11 cellular contexts compared by ENCODE assay signal in genomic region chr2:41400057-41400665, GRCh38.
DNase-seq lines count a peak whose midpoint lies in the region; ATAC-seq, FAIRE-seq and TF ChIP-seq lines count a peak whose summit lies in the region.
"Had no signal": no experiment of that assay in that cellular context is flagged by ENCODE, and none has a peak within 500 bp of the region (broad histone marks: within the 10 kb centered on the region; RNA-seq: fewer than 3 reads in every experiment).

No MANE protein-coding gene starts in this region.

- H3K4me1 ChIP-seq in cardiac muscle cell (ENCODE audit: low read depth) (peaks cover 22% of the 10 kb centered on the region), H1 (replicated peaks in 1 of 4; ENCODE audit: control insufficient read depth in 3 of 4, insufficient read depth in 4 of 4, low read length in 3 of 4) (0 out of 7 replicates have a peak, but pooled peaks cover 0 to 2% (median 1%) of the 10 kb centered on the region in 4 experiments), thyroid gland (no peaks in the 10 kb centered on the region)
- H3K4me1 ChIP-seq: body of pancreas had no signal

- no peak for FAIRE-seq in H1 (lab: Jason Lieb, UNC)

- no peak overlapping the region for H3K23ac ChIP-seq in H1 (ENCODE audit: insufficient read length)

- intact Hi-C loops in left ventricle myocardium superior (cut with micrococcal nuclease) = no loop called here
- intact Hi-C loops in thyroid gland (cut with DNase I) = no loop called here

- no peak overlapping the region for H2AFZ ChIP-seq in H1 (ENCODE audit: low read length)

- H2BK120ac ChIP-seq in H1 (replicated peaks; ENCODE audit: low read depth, low read length) = no peak overlapping the region

- H4K8ac ChIP-seq in H1 (ENCODE audit: extremely low read depth, insufficient read depth, low read length) = no peak overlapping the region

- H2BK15ac ChIP-seq in H1 (ENCODE audit: low read length) = no peak overlapping the region

- H3K27me3 ChIP-seq in cardiac muscle cell (no peaks in the 10 kb centered on the region), H1 (replicated peaks in 1 of 4; ENCODE audit: control insufficient read depth in 3 of 4, extremely low read depth in 1 of 4, insufficient read depth in 3 of 4, low read length in 3 of 4) (no peaks in the 10 kb centered on the region), thyroid gland (no peaks in the 10 kb centered on the region)
- H3K27me3 ChIP-seq: body of pancreas had no signal

- H3K4me3 ChIP-seq in cardiac muscle cell = no peak overlapping the region
- H3K4me3 ChIP-seq in H1 (ENCODE audit: extremely low read depth in 1 of 4, insufficient read depth in 2 of 4, low read depth in 3 of 4, low read length in 4 of 4) = no peak overlapping the region
- H3K4me3 ChIP-seq in thyroid gland (replicated peaks in 1 of 3) = no peak overlapping the region
- H3K4me3 ChIP-seq: body of pancreas had no signal

- H2BK12ac ChIP-seq in H1 (ENCODE audit: low read depth, low read length) = no peak overlapping the region

- H3K4me2 ChIP-seq in H1 (ENCODE audit: insufficient read depth in 1 of 2, low read depth in 2 of 2, low read length in 2 of 2) = no peak overlapping the region

- H3K23me2 ChIP-seq in H1 (ENCODE audit: low read depth, low read length) = no peaks in the 10 kb centered on the region

- CTCF ChIA-PET in H1 (lab: Charles Lee; ENCODE audit: partially characterized antibody) = interaction anchor here (0.5 to 3.6 kb wide), 26 partner anchors 9 to 1445 kb away, joined by 3 to 18 read pairs (median 3); no protein-coding TSS in a partner anchor

- no peak for ATAC-seq in left ventricle myocardium superior
- no peak for ATAC-seq in HG02970 (IDR thresholded peaks at IDR 0.05; ENCODE audit: low FRiP score, unreplicated experiment)
- ATAC-seq: body of pancreas, left colon had no signal

- no peak overlapping the region for H4K91ac ChIP-seq in H1 (replicated peaks; ENCODE audit: insufficient read length, low read length)

- no peak overlapping the region for H3K27ac ChIP-seq in cardiac muscle cell
- no peak overlapping the region for H3K27ac ChIP-seq in H1 (ENCODE audit: low read depth, low read length)
- no peak overlapping the region for H3K27ac ChIP-seq in thyroid gland
- H3K27ac ChIP-seq: body of pancreas had no signal

- TF ChIP-seq RAD21 in H1 (IDR thresholded peaks at IDR 0.05 in 1 of 2, conservative IDR thresholded peaks at IDR 0.05 in 1 of 2; ENCODE audit: low read depth in 2 of 2, low read length in 2 of 2) = peak; percentile 56 to 67

- no peak overlapping the region for H3K56ac ChIP-seq in H1 (replicated peaks; ENCODE audit: insufficient read length, low read depth, low read length)

- no peaks in the 10 kb centered on the region for H3K9me3 ChIP-seq in cardiac muscle cell (ENCODE audit: low read depth)
- H3K9me3 ChIP-seq in H1 (ENCODE audit: insufficient read depth in 2 of 2, low read depth in 1 of 2, low read length in 1 of 2) = peaks cover 6 to 11% of the 10 kb centered on the region in 2 experiments; a peak in 2 of 4 replicates
- no peaks in the 10 kb centered on the region for H3K9me3 ChIP-seq in thyroid gland
- H3K9me3 ChIP-seq: body of pancreas had no signal

- no peak for TF ChIP-seq EP300 in H1 (IDR thresholded peaks at IDR 0.05; ENCODE audit: borderline replicate concordance in 1 of 2, low read depth in 2 of 2, low read length in 2 of 2)

- peaks cover 0 to 14% (median 4%) of the 10 kb centered on the region in 6 donors for H3K9me3 Mint-ChIP-seq in immature natural killer cell

- no peak overlapping the region for H3K4me3 Mint-ChIP-seq in immature natural killer cell

- H2BK5ac ChIP-seq in H1 (ENCODE audit: low read depth, low read length) = no peak overlapping the region

- no peak overlapping the region for H4K5ac ChIP-seq in H1 (ENCODE audit: insufficient read length, low read depth, low read length)

- POLR2A ChIA-PET in H1 (lab: Charles Lee; ENCODE audit: partially characterized antibody) = interaction anchor here (0.6 kb wide), 1 partner anchor 448 kb away, joined by 3 read pairs; no protein-coding TSS in a partner anchor

- no peak overlapping the region for H3K14ac ChIP-seq in H1 (ENCODE audit: insufficient read length)

- H3K36me3 ChIP-seq in cardiac muscle cell (no peaks in the 10 kb centered on the region), H1 (ENCODE audit: control insufficient read depth in 2 of 4, insufficient read depth in 4 of 4, low read length in 3 of 4) (no peaks in the 10 kb centered on the region; a peak in 2 of 8 replicates), thyroid gland (no peaks in the 10 kb centered on the region)

- H3K9ac ChIP-seq in H1 (replicated peaks in 1 of 4; ENCODE audit: extremely low read depth in 1 of 4, low read depth in 3 of 4, low read length in 3 of 4) = no peak overlapping the region

- no peaks in the 10 kb centered on the region for H4K20me1 ChIP-seq in H1 (replicated peaks in 1 of 2; ENCODE audit: control insufficient read depth in 1 of 2, insufficient read depth in 2 of 2, low read length in 2 of 2)

- H3K79me1 ChIP-seq in H1 (ENCODE audit: low read depth, low read length) = no peaks in the 10 kb centered on the region

- H3K4ac ChIP-seq in H1 (replicated peaks; ENCODE audit: insufficient read length, low read depth, low read length) = no peak overlapping the region

- peaks cover 2 to 9% (median 7%) of the 10 kb centered on the region in 3 donors for H3K27me3 Mint-ChIP-seq in immature natural killer cell (ENCODE audit: low read depth in 3 of 3)

- no peaks in the 10 kb centered on the region for H3K4me1 Mint-ChIP-seq in immature natural killer cell

- H2AK5ac ChIP-seq in H1 (ENCODE audit: low read depth, low read length) = no peak overlapping the region

- no peak overlapping the region for H3K18ac ChIP-seq in H1 (ENCODE audit: extremely low read depth, low read length)

- DNase-seq in cardiac muscle cell (ENCODE audit: low read depth in 1 of 2, low spot score in 1 of 2) (peak; percentile 32 to 70), left ventricle myocardium superior (no peak), NCI-H460 (ENCODE audit: extremely low read depth, low read depth) (peak; percentile 4), H1 (ENCODE audit: low read depth in 1 of 2, low spot score in 2 of 2) (peak in 1 of 2 experiments; percentile 51), thyroid gland (peak; percentile 14 to 31), immature natural killer cell (no peak), GF-D8 (lab: John Stamatoyannopoulos, UW) (no peak)
- DNase-seq: left colon, T-helper 2 cell had no signal

- peaks cover 0 to 4% (median 3%) of the 10 kb centered on the region in 3 donors for H3K36me3 Mint-ChIP-seq in immature natural killer cell

- H3K79me2 ChIP-seq in H1 (ENCODE audit: control insufficient read depth in 1 of 2, insufficient read depth in 2 of 2, low read length in 2 of 2) = no peaks in the 10 kb centered on the region

- H2BK20ac ChIP-seq in H1 (ENCODE audit: low read length) = no peak overlapping the region

- TF ChIP-seq CTCF in cardiac muscle cell (IDR thresholded peaks at IDR 0.05; ENCODE audit: low read depth, low read length) (peak; percentile 30), H1 (IDR thresholded peaks at IDR 0.05; ENCODE audit: control extremely low read depth in 1 of 3, insufficient read depth in 1 of 3, low read depth in 1 of 3, low read length in 3 of 3) (peak; percentile 20 to 39 (median 29); a peak in 3 of 4 replicates), thyroid gland (IDR thresholded peaks at IDR 0.05) (peak in 1 of 6 experiments; percentile 30)

- WGBS in H1 (ENCODE audit: extremely low coverage in 1 of 2, insufficient coverage in 1 of 2, insufficient read length in 1 of 2, insufficient replicate concordance in 2 of 2, low coverage in 1 of 2, low lambda C conversion rate in 2 of 2, missing lambda C conversion rate in 1 of 2), 2 experiments = 42% methylated on average over 6 of the region's 6 CpGs; no CpG with 5 or more reads in 1 of the 2 experiments
- 51 to 56% methylated on average over 6 of the region's 6 CpGs for WGBS in thyroid gland, 2 donors

- no peak for TF ChIP-seq POLR2A in H1 (IDR thresholded peaks at IDR 0.05; ENCODE audit: control extremely low read depth in 1 of 2, low read depth in 2 of 2, low read length in 2 of 2)
- TF ChIP-seq POLR2A in thyroid gland (IDR thresholded peaks at IDR 0.05) = no peak

- no peak overlapping the region for H3K27ac Mint-ChIP-seq in immature natural killer cell

TF ChIP-seq in H1, 55 proteins besides CTCF, POLR2A, EP300 and RAD21:
- TF ChIP-seq MAX (IDR thresholded peaks at IDR 0.05) = no peak
- no peak for TF ChIP-seq BRCA1 (IDR thresholded peaks at IDR 0.05; ENCODE audit: low read depth, low read length)
- TF ChIP-seq BACH1 (IDR thresholded peaks at IDR 0.05; ENCODE audit: low read length) = no peak
- no peak for TF ChIP-seq NANOG (IDR thresholded peaks at IDR 0.05; ENCODE audit: insufficient read depth, low read depth, low read length, poor library complexity, severe bottlenecking)
- TF ChIP-seq EZH2 (IDR thresholded peaks at IDR 0.05; ENCODE audit: low read depth, low read length, severe bottlenecking) = no peak
- TF ChIP-seq TBP (IDR thresholded peaks at IDR 0.05; ENCODE audit: low read depth, low read length) = no peak
- no peak for TF ChIP-seq E2F6 (IDR thresholded peaks at IDR 0.05)
- TF ChIP-seq ASH2L (IDR thresholded peaks at IDR 0.05; ENCODE audit: low read length) = no peak
- no peak for TF ChIP-seq GTF2F1 (IDR thresholded peaks at IDR 0.05; ENCODE audit: borderline replicate concordance, low read depth, low read length)
TF ChIP-seq in H1: peak in this region for 0.

Comparison
In these comparisons a context has a peak if more than half of its experiments do, and no peak if none do; other contexts are left out.
1. DNase-seq: peak in cardiac muscle cell (2 of 2), NCI-H460 (single experiment) and thyroid gland (2 of 2); none in left ventricle myocardium superior (single experiment), immature natural killer cell (0 of 3) and GF-D8 (single experiment).